ENCODE assay signal across 20 cellular contexts in genomic region chr5:117235814-117236213, GRCh38.
"Had no signal": no experiment of that assay in that cellular context is flagged by ENCODE, and none has a peak within 500 bp of the region (broad histone marks: within the 10 kb centered on the region; RNA-seq: fewer than 3 reads in every experiment).

No MANE protein-coding gene starts in this region.

- H3K4me2 ChIP-seq: KMS-11, SK-N-SH had no signal

- DNase-seq: Kasumi-1, MM.1S, NCI-H1092 treated with DMSO at 0.1 percent for 48 hours, NCI-H1436, NCI-H187, NCI-H2029, NCI-H2081 treated with DMSO at 0.1 percent for 48 hours, NCI-H2171, NCI-H226, NCI-H446, NCI-H510A, NCI-H524 treated with DMSO at 0.1 percent for 48 hours, PC-3, SHP77, SK-N-SH had no signal

- H3K4me3 ChIP-seq: K562 had no signal

- H3K27me3 Mint-ChIP-seq: IgD-negative memory B cell had no signal

- H3K27ac ChIP-seq: HL-60, KMS-11, RWPE1 had no signal

- H3K9me3 ChIP-seq: SK-N-SH had no signal

- H3K27ac Mint-ChIP-seq: IgD-negative memory B cell had no signal

- H3K36me3 Mint-ChIP-seq: IgD-negative memory B cell had no signal

- H3K4me1 Mint-ChIP-seq: IgD-negative memory B cell had no signal

- H3K4me3 Mint-ChIP-seq: IgD-negative memory B cell had no signal
